Comparison of ENCODE assay signal across 8 cellular contexts in genomic region chr1:236759252-236759859, GRCh38. TPM values are rescaled to one million over a fixed set of nuclear protein-coding genes. Genes with fewer than 3 reads are reported as not detected.
DNase-seq lines count a peak whose midpoint lies in the region; ATAC-seq and TF ChIP-seq lines count a peak whose summit lies in the region.

No MANE protein-coding gene starts in this region.

- H4K20me1 ChIP-seq in DND-41 (ENCODE audit: insufficient read depth, low read length): no peaks in the 10 kb centered on the region

- H3K27me3 ChIP-seq in DND-41 (ENCODE audit: insufficient read depth, low read length, poor library complexity): no peaks in the 10 kb centered on the region
- peaks cover 4% of the 10 kb centered on the region for H3K27me3 ChIP-seq in effector memory CD4-positive, alpha-beta T cell (replicated peaks; ENCODE audit: control insufficient read depth, insufficient read depth, low read length, poor library complexity, severe bottlenecking)

- H3K9ac ChIP-seq in DND-41 (ENCODE audit: low read depth, low read length): no peak overlapping the region

- no peaks in the 10 kb centered on the region for H3K9me3 ChIP-seq in DND-41 (ENCODE audit: insufficient read depth, low read length, severe bottlenecking)
- H3K9me3 ChIP-seq in effector memory CD4-positive, alpha-beta T cell (ENCODE audit: control insufficient read depth, low read length): no peaks in the 10 kb centered on the region

- DNase-seq in DND-41: peak; percentile 20
- DNase-seq in NCI-H1694 (lab: John Stamatoyannopoulos, UW): peak; percentile 51
- DNase-seq in astrocyte of the spinal cord (ENCODE audit: low read depth, low spot score): peak; percentile 55
- DNase-seq in left lobe of liver (ENCODE audit: low spot score): no peak
- no peak for DNase-seq in NCI-H1092 (lab: John Stamatoyannopoulos, UW)
- DNase-seq in 8988T: no peak
- no peak for DNase-seq in effector memory CD4-positive, alpha-beta T cell

- ATAC-seq in DND-41 (ENCODE audit: insufficient read depth, low read depth): peak; percentile 80
- peak; percentile 61 for ATAC-seq in GM19452 (IDR thresholded peaks at IDR 0.05; ENCODE audit: unreplicated experiment)
- ATAC-seq in left lobe of liver: peak; percentile 74

- peak overlapping the region; percentile 49; the same call in 1 of the 2 replicates for H3K4me2 ChIP-seq in DND-41 (ENCODE audit: insufficient read depth, low read length)

- no peaks in the 10 kb centered on the region for H3K36me3 ChIP-seq in DND-41 (ENCODE audit: insufficient read depth, low read length)
- no peaks in the 10 kb centered on the region for H3K36me3 ChIP-seq in effector memory CD4-positive, alpha-beta T cell (ENCODE audit: control insufficient read depth, insufficient read depth, low read length)

- H3K4me3 ChIP-seq in DND-41 (ENCODE audit: low read depth in 1 of 2, low read length in 2 of 2): peak overlapping the region in 1 of 2 experiments; percentile 20; a peak in 1 of 4 replicates
- H3K4me3 ChIP-seq in astrocyte of the spinal cord (ENCODE audit: low read depth, low read length): no peak overlapping the region
- H3K4me3 ChIP-seq in effector memory CD4-positive, alpha-beta T cell (ENCODE audit: insufficient read depth, low read depth, low read length, poor library complexity, severe bottlenecking): no peak overlapping the region

- TF ChIP-seq CTCF in DND-41 (IDR thresholded peaks at IDR 0.05; ENCODE audit: borderline replicate concordance, extremely low read depth, low read length, poor library complexity, severe bottlenecking): peak; percentile 79
- peak; percentile 66 for TF ChIP-seq CTCF in astrocyte of the spinal cord (IDR thresholded peaks at IDR 0.05; ENCODE audit: low read depth, low read length)

- peaks cover 3% of the 10 kb centered on the region; the same call in 1 of the 2 replicates for H3K4me1 ChIP-seq in DND-41 (ENCODE audit: insufficient read depth, low read length)
- H3K4me1 ChIP-seq in effector memory CD4-positive, alpha-beta T cell (ENCODE audit: control insufficient read depth, insufficient read depth, low read length, poor library complexity, severe bottlenecking): no peaks in the 10 kb centered on the region

- in situ Hi-C loops in astrocyte of the spinal cord (cut with HindIII; ENCODE audit: low sequenced_read_pairs): no loop called here

- H3K27ac ChIP-seq in DND-41 (ENCODE audit: low read length): no peak overlapping the region
- H3K27ac ChIP-seq in effector memory CD4-positive, alpha-beta T cell (ENCODE audit: insufficient read depth, low read length, poor library complexity, severe bottlenecking): no peak overlapping the region

- no peaks in the 10 kb centered on the region for H3K79me2 ChIP-seq in DND-41 (ENCODE audit: insufficient read depth, low read length)

- peak overlapping the region; percentile 65 for H2AFZ ChIP-seq in DND-41 (ENCODE audit: low read depth, low read length)

RNA-seq across cellular contexts. Expression of gene MTR, which starts 35.7 kb away (rescaled TPM):
- 12.7 TPM for total RNA-seq in left lobe of liver

Comparison
In these comparisons a context has a peak if more than half of its experiments do, and no peak if none do; other contexts are left out.
1. DNase-seq: peak in DND-41 (single experiment), NCI-H1694 (single experiment) and astrocyte of the spinal cord (single experiment); none in left lobe of liver (single experiment), NCI-H1092 (single experiment), 8988T (single experiment) and effector memory CD4-positive, alpha-beta T cell (0 of 3).
2. Peak in every context shown above with its lines, with median percentiles within 50 percentile points of each other: ATAC-seq.